In genomic region chr12:6925543-6926279, GRCh38 we compare ENCODE assay signal across 8 cellular contexts. TPM values are rescaled to one million over a fixed set of nuclear protein-coding genes. Genes with fewer than 3 reads are reported as not detected.
DNase-seq lines count a peak whose midpoint lies in the region; ATAC-seq and TF ChIP-seq lines count a peak whose summit lies in the region.

No MANE protein-coding gene starts in this region.

- CTCF ChIA-PET in AG04449 (lab: Yijun Ruan, JAX) (interaction anchor here (1.0 to 9.0 kb wide), 18 partner anchors 11 to 187 kb away, joined by 3 to 164 read pairs (median 9); partner anchors contain the start of genes C12orf57, C1S, ENO2 and LPCAT3), HCT116 (lab: Charles Lee) (interaction anchor here (0.8 to 3.5 kb wide), 17 partner anchors 11 to 183 kb away, joined by 3 to 30 read pairs (median 5); partner anchors contain the start of genes C12orf57, C1RL, ENO2 and LRRC23)

- POLR2A ChIA-PET in AG04449 (lab: Yijun Ruan, JAX), result interaction anchor here (0.6 to 4.6 kb wide), 13 partner anchors 9 to 158 kb away, joined by 3 to 46 read pairs (median 4); partner anchors contain the start of genes C12orf57, C1S, ENO2 and RNU7-1
- POLR2A ChIA-PET in HCT116 (lab: Charles Lee), result interaction anchor here (0.9 to 5.1 kb wide), 20 partner anchors 8 to 182 kb away, joined by 3 to 96 read pairs (median 4); partner anchors contain the start of genes C12orf57, CDCA3, RNU7-1 and SPSB2

- H3K4me1 Mint-ChIP-seq in activated T-helper 17 cell treated with anti-CD3 and anti-CD28 coated beads, Interleukin-2, amount 50 U/mL, for 72 hours, result peaks cover 48% of the 10 kb centered on the region

- ATAC-seq in HCT116 (peak; percentile 74), gastroesophageal sphincter (peak; percentile 78), GM18505 (IDR thresholded peaks at IDR 0.05; ENCODE audit: unreplicated experiment) (no peak)
- no peak for ATAC-seq in activated T-helper 17 cell treated with anti-CD3 and anti-CD28 coated beads, Interleukin-2, amount 50 U/mL, for 72 hours (replicated peaks)

- peaks cover 8% of the 10 kb centered on the region for H3F3A ChIP-seq in neural cell (ENCODE audit: insufficient read depth, low read length, poor library complexity, severe bottlenecking)

- no peaks in the 10 kb centered on the region for H4K20me1 ChIP-seq in HCT116 (ENCODE audit: insufficient read depth)
- no peaks in the 10 kb centered on the region for H4K20me1 ChIP-seq in neural cell (ENCODE audit: insufficient read depth)

- no TSS peak for BruUV-seq in HCT116 (replicated peaks; lab: Mats Ljungman, UMichigan)

- peak; percentile 93 for TF ChIP-seq POLR2A in HCT116 (IDR thresholded peaks at IDR 0.05; ENCODE audit: borderline replicate concordance, extremely low read depth, insufficient read depth, insufficient read length)
- TF ChIP-seq POLR2A in gastroesophageal sphincter (IDR thresholded peaks at IDR 0.05), result peak in 1 of 2 donors; percentile 7
- no peak for TF ChIP-seq POLR2A in GM18505 (IDR thresholded peaks at IDR 0.05; ENCODE audit: borderline replicate concordance, extremely low read depth, insufficient read depth, insufficient read length)

- H3K4me3 ChIP-seq in AG04449 (ENCODE audit: low read depth, low read length), result peak overlapping the region; percentile 83
- H3K4me3 ChIP-seq in HCT116 (replicated peaks in 1 of 2; ENCODE audit: low read depth in 1 of 2, low read length in 2 of 2), result peak overlapping the region; percentile 79 to 81
- H3K4me3 ChIP-seq in gastroesophageal sphincter, result peak overlapping the region; percentile 94 to 97
- H3K4me3 ChIP-seq in neural cell (ENCODE audit: low read length), result peak overlapping the region; percentile 70

- peaks cover 25 to 60% of the 10 kb centered on the region in 2 experiments for H3K4me1 ChIP-seq in HCT116 (ENCODE audit: control insufficient read depth in 1 of 2, insufficient read depth in 2 of 2, low read length in 2 of 2)
- H3K4me1 ChIP-seq in gastroesophageal sphincter, result peaks cover 9 to 61% (median 28%) of the 10 kb centered on the region in 3 donors

- H3K36me3 Mint-ChIP-seq in activated T-helper 17 cell treated with anti-CD3 and anti-CD28 coated beads, Interleukin-2, amount 50 U/mL, for 72 hours (ENCODE audit: low read depth), result peaks cover 71% of the 10 kb centered on the region

- no peak for TF ChIP-seq EP300 in gastroesophageal sphincter (IDR thresholded peaks at IDR 0.05)
- TF ChIP-seq EP300 in neural cell (conservative IDR thresholded peaks at IDR 0.05; ENCODE audit: poor library complexity, severe bottlenecking), result no peak

- no peaks in the 10 kb centered on the region for H3K27me3 Mint-ChIP-seq in activated T-helper 17 cell treated with anti-CD3 and anti-CD28 coated beads, Interleukin-2, amount 50 U/mL, for 72 hours

- H2AFZ ChIP-seq in HCT116 (ENCODE audit: low read depth, low read length, poor library complexity, severe bottlenecking) (no peak overlapping the region), neural cell (ENCODE audit: low read depth, low read length) (no peak overlapping the region)

- intact Hi-C loops in HCT116 (cut with micrococcal nuclease), result loop anchor here (2.0 to 5.0 kb wide), 3 partner anchors 13 to 53 kb away; partner anchors contain the start of gene SPSB2

- TF ChIP-seq RAD21 in HCT116 (IDR thresholded peaks at IDR 0.05; ENCODE audit: low read depth) (no peak), neural cell (conservative IDR thresholded peaks at IDR 0.05) (no peak)

- RAD21 ChIA-PET in HCT116 (lab: Charles Lee; ENCODE audit: low non-redundant PET in 1 of 2, low total read pairs in 2 of 2, uncharacterized antibody in 2 of 2, unreplicated experiment in 2 of 2), result interaction anchor here (0.6 to 1.7 kb wide), 6 partner anchors 12 to 160 kb away, joined by 3 to 5 read pairs (median 3); partner anchors contain the start of genes C12orf57 (in 1 of the 2), RNU7-1 (in 1 of the 2) and SPSB2 (in 1 of the 2)

- peak overlapping the region; percentile 87 for H3K4me3 Mint-ChIP-seq in activated T-helper 17 cell treated with anti-CD3 and anti-CD28 coated beads, Interleukin-2, amount 50 U/mL, for 72 hours

- H3K9ac ChIP-seq in HCT116 (ENCODE audit: low read length) (peak overlapping the region; percentile 96), neural cell (ENCODE audit: low read length) (peak overlapping the region; percentile 98)

- H3K79me2 ChIP-seq in HCT116 (ENCODE audit: insufficient read depth, low read length), result peaks cover 34% of the 10 kb centered on the region
- H3K79me2 ChIP-seq in neural cell (replicated peaks; ENCODE audit: insufficient read depth, low read length), result peaks cover 24% of the 10 kb centered on the region

- H3K27me3 ChIP-seq in HCT116 (ENCODE audit: insufficient read depth, low read length), result no peaks in the 10 kb centered on the region
- no peaks in the 10 kb centered on the region for H3K27me3 ChIP-seq in gastroesophageal sphincter
- H3K27me3 ChIP-seq in neural cell (ENCODE audit: insufficient read depth, low read depth, low read length), result no peaks in the 10 kb centered on the region

- H3K27ac Mint-ChIP-seq in activated T-helper 17 cell treated with anti-CD3 and anti-CD28 coated beads, Interleukin-2, amount 50 U/mL, for 72 hours, result peak overlapping the region; percentile 98

- H3K36me3 ChIP-seq in HCT116 (ENCODE audit: control insufficient read depth in 1 of 2, insufficient read depth in 2 of 2, low read length in 2 of 2) (peaks cover 0 to 6% of the 10 kb centered on the region in 2 experiments; a peak in 1 of 4 replicates), gastroesophageal sphincter (peaks cover 0 to 32% of the 10 kb centered on the region in 2 donors), neural cell (ENCODE audit: insufficient read depth, low read length) (no peaks in the 10 kb centered on the region)

- WGBS in gastroesophageal sphincter (ENCODE audit: low coverage in 1 of 2), 2 donors, result 7 to 17% methylated on average over 3 to 4 of the region's 8 CpGs

- H3K9me2 ChIP-seq in HCT116 (ENCODE audit: insufficient read depth) (no peaks in the 10 kb centered on the region), neural cell (ENCODE audit: insufficient read depth, low read length) (no peaks in the 10 kb centered on the region)

- H3K9me3 ChIP-seq in HCT116 (ENCODE audit: control insufficient read depth in 1 of 2, insufficient read depth in 1 of 2, low read depth in 1 of 2, low read length in 2 of 2) (no peaks in the 10 kb centered on the region), gastroesophageal sphincter (no peaks in the 10 kb centered on the region), neural cell (ENCODE audit: low read length) (no peaks in the 10 kb centered on the region)

- DNase-seq in AG04449 (ENCODE audit: low read depth, low spot score), result peak; percentile 70
- DNase-seq in HCT116 (ENCODE audit: low read depth, low spot score), result peak; percentile 90
- DNase-seq in GM10266 (ENCODE audit: extremely low spot score), result no peak
- DNase-seq in NOMO-1 (lab: John Stamatoyannopoulos, UW; ENCODE audit: unreplicated experiment in 2 of 2), result no peak

- TF ChIP-seq CTCF in AG04449 (IDR thresholded peaks at IDR 0.05; ENCODE audit: insufficient read depth, low read length, missing control alignments) (no peak), HCT116 (IDR thresholded peaks at IDR 0.05 in 2 of 3, conservative IDR thresholded peaks at IDR 0.05 in 1 of 3; ENCODE audit: borderline replicate concordance in 1 of 3, insufficient read depth in 1 of 3, low read depth in 2 of 3, low read length in 2 of 3) (no peak), gastroesophageal sphincter (IDR thresholded peaks at IDR 0.05) (peak in 1 of 4 experiments; percentile 18), neural cell (IDR thresholded peaks at IDR 0.05; ENCODE audit: poor library complexity, severe bottlenecking) (no peak), GM10266 (IDR thresholded peaks at IDR 0.05; ENCODE audit: control insufficient read depth, insufficient read depth, low read depth, missing control alignments) (no peak)

- no peaks in the 10 kb centered on the region for H3K9me3 Mint-ChIP-seq in activated T-helper 17 cell treated with anti-CD3 and anti-CD28 coated beads, Interleukin-2, amount 50 U/mL, for 72 hours

- peak overlapping the region; percentile 89 for H3K4me2 ChIP-seq in HCT116 (ENCODE audit: low read length)
- H3K4me2 ChIP-seq in neural cell (ENCODE audit: low read length), result peak overlapping the region; percentile 63

- H3K27ac ChIP-seq in HCT116 (ENCODE audit: low read depth, low read length) (peak overlapping the region; percentile 99), gastroesophageal sphincter (peak overlapping the region; percentile 91 to 100 (median 96)), neural cell (ENCODE audit: low read length) (peak overlapping the region; percentile 94)

TF ChIP-seq in HCT116, 20 proteins besides CTCF, POLR2A, EP300 and RAD21 (continues in another document):
- no peak for TF ChIP-seq FOSL1 (IDR thresholded peaks at IDR 0.05; ENCODE audit: low read depth)

RNA-seq across cellular contexts. Expression of gene ATN1, which starts 2.0 kb away (rescaled TPM):
- total RNA-seq in HCT116 (2021; ENCODE audit: unreplicated experiment) (104 TPM), gastroesophageal sphincter (100 to 1,000 TPM in 2 of 4 donors, 10 to 100 TPM in 2; 49.0 to 136 (median 95.2) TPM)
- 82.2 and 91.6 TPM in 2 replicates for polyA plus RNA-seq in HCT116 (2012)
- total RNA-seq in activated T-helper 17 cell treated with anti-CD3 and anti-CD28 coated beads, Interleukin-2, amount 50 U/mL, for 72 hours, result 10 to 100 TPM; 34.0 to 62.3 TPM
- 9.2 and 13.7 TPM in 2 replicates for polyA plus RNA-seq in neural cell
- 17.5 and 27.1 TPM in 2 replicates for polyA minus RNA-seq in neural cell

RNA-seq across cellular contexts. Expression of gene ENO2, which starts 11.3 kb away (rescaled TPM):
- total RNA-seq in HCT116 (2021; ENCODE audit: unreplicated experiment) (117 TPM), gastroesophageal sphincter (10 to 100 TPM; 31.2 to 68.2 (median 43.5) TPM)
- polyA plus RNA-seq in HCT116 (2012), result 312 and 352 TPM in 2 replicates
- 100 to 1,000 TPM; 234 to 858 TPM for total RNA-seq in activated T-helper 17 cell treated with anti-CD3 and anti-CD28 coated beads, Interleukin-2, amount 50 U/mL, for 72 hours
- 193 and 228 TPM in 2 replicates for polyA plus RNA-seq in neural cell
- 157 and 175 TPM in 2 replicates for polyA minus RNA-seq in neural cell

RNA-seq across cellular contexts. Expression of gene RNU7-1, which starts 17.9 kb away (rescaled TPM):
- not detected for total RNA-seq in HCT116 (2021; ENCODE audit: unreplicated experiment)
- polyA plus RNA-seq in HCT116 (2012), result not detected in 2 replicates
- not detected for total RNA-seq in activated T-helper 17 cell treated with anti-CD3 and anti-CD28 coated beads, Interleukin-2, amount 50 U/mL, for 72 hours
- not detected for total RNA-seq in gastroesophageal sphincter
- polyA plus RNA-seq in neural cell, result not detected in 2 replicates
- polyA minus RNA-seq in neural cell, result not detected in 2 replicates

RNA-seq across cellular contexts. Expression of gene C12orf57, which starts 18.1 kb away (rescaled TPM):
- total RNA-seq in HCT116 (2021; ENCODE audit: unreplicated experiment) (202 TPM), gastroesophageal sphincter (100 to 1,000 TPM; 172 to 521 (median 367) TPM)
- polyA plus RNA-seq in HCT116 (2012), result 409 and 485 TPM in 2 replicates
- 100 to 1,000 TPM; 192 to 307 TPM for total RNA-seq in activated T-helper 17 cell treated with anti-CD3 and anti-CD28 coated beads, Interleukin-2, amount 50 U/mL, for 72 hours
- polyA plus RNA-seq in neural cell, result 477 and 500 TPM in 2 replicates
- 118 and 135 TPM in 2 replicates for polyA minus RNA-seq in neural cell

RNA-seq across cellular contexts. Expression of gene LRRC23, which starts 21.1 kb away (rescaled TPM):
- total RNA-seq in HCT116 (2021; ENCODE audit: unreplicated experiment) (8.0 TPM), gastroesophageal sphincter (10 to 100 TPM in 3 of 4 donors, 1 to 10 TPM in 1; 8.8 to 16.6 (median 13.6) TPM)
- 11.4 TPM in 2 replicates for polyA plus RNA-seq in HCT116 (2012)
- total RNA-seq in activated T-helper 17 cell treated with anti-CD3 and anti-CD28 coated beads, Interleukin-2, amount 50 U/mL, for 72 hours, result 1 to 10 TPM; 4.4 to 7.6 TPM
- polyA plus RNA-seq in neural cell, result 13.6 and 20.5 TPM in 2 replicates
- 12.7 and 18.9 TPM in 2 replicates for polyA minus RNA-seq in neural cell

Comparison
In these comparisons a context has a peak if more than half of its experiments do, and no peak if none do; other contexts are left out.
1. DNase-seq: peak in AG04449 (single experiment) and HCT116 (single experiment); none in GM10266 (single experiment) and NOMO-1 (0 of 2).
2. ATAC-seq: peak in HCT116 (single experiment) and gastroesophageal sphincter (single experiment); none in activated T-helper 17 cell treated with anti-CD3 and anti-CD28 coated beads, Interleukin-2, amount 50 U/mL, for 72 hours (single experiment) and GM18505 (single experiment).
3. Peak in every context shown above with its lines, with median percentiles within 50 percentile points of each other: H3K4me3 ChIP-seq and H3K27ac ChIP-seq.